ENCODE assay signal across 1 cellular context in the genomic region with DNA sequence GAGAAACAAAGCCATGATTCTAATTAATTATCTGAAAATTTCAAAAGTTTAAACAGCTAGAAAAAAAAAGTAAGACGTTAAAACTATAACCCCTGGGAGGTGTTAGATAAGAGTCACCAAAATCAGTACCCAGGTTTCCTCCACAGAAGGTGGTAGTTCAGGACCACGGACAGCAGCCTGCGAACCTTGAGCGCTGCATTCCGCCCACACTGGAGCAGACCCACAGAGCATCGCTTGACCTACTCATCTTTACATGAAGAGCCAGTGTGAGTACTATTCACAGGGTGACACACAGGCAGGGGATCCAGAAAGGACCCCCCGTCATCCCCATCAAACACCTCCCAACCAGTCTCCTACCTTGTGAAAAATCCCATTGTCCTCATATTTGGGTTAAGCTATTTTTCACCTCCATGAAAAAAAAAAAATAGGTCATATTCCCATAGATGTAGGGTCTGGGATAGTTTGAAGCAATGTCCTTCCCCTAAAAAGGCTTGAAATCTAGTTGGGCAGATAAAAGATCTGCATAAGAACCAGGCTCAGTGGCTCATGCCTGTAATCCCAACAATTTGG.
TF ChIP-seq lines count a peak whose summit lies in the region.

No MANE protein-coding gene starts in this region.

TF ChIP-seq in HepG2, 621 proteins besides CTCF, POLR2A, EP300 and RAD21 (continued from another document and continues in another):
- TF ChIP-seq, protein P1, sequence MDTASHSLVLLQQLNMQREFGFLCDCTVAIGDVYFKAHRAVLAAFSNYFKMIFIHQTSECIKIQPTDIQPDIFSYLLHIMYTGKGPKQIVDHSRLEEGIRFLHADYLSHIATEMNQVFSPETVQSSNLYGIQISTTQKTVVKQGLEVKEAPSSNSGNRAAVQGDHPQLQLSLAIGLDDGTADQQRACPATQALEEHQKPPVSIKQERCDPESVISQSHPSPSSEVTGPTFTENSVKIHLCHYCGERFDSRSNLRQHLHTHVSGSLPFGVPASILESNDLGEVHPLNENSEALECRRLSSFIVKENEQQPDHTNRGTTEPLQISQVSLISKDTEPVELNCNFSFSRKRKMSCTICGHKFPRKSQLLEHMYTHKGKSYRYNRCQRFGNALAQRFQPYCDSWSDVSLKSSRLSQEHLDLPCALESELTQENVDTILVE (CRISPR knock-in tag; IDR thresholded peaks at IDR 0.05) = peak; percentile 90
- TF ChIP-seq NFYC (CRISPR knock-in tag; IDR thresholded peaks at IDR 0.05) (0 out of 2 replicates have a peak, but pooled peaks have one; percentile 22), ARID2 (CRISPR knock-in tag; IDR thresholded peaks at IDR 0.05; ENCODE audit: borderline replicate concordance) (no peak), ZNF501 (CRISPR knock-in tag; IDR thresholded peaks at IDR 0.05) (0 out of 2 replicates have a peak, but pooled peaks have one; percentile 25), ZNF839 (CRISPR knock-in tag; IDR thresholded peaks at IDR 0.05; ENCODE audit: borderline replicate concordance) (no peak), ZSCAN20 (CRISPR knock-in tag; IDR thresholded peaks at IDR 0.05; ENCODE audit: borderline replicate concordance) (peak; percentile 79; the same call in 1 of the 2 replicates), SP4 (CRISPR knock-in tag; IDR thresholded peaks at IDR 0.05) (no peak), KAT8 (CRISPR knock-in tag; IDR thresholded peaks at IDR 0.05) (peak; percentile 71), IRF2 (CRISPR knock-in tag; IDR thresholded peaks at IDR 0.05) (peak; percentile 46; the same call in 1 of the 2 replicates), ZNF558 (CRISPR knock-in tag; IDR thresholded peaks at IDR 0.05; ENCODE audit: borderline replicate concordance) (peak; percentile 50; the same call in 1 of the 2 replicates), MATR3 (CRISPR knock-in tag; IDR thresholded peaks at IDR 0.05) (no peak), RFXAP (CRISPR knock-in tag; IDR thresholded peaks at IDR 0.05; ENCODE audit: borderline replicate concordance) (peak; percentile 56; the same call in 1 of the 2 replicates), MIER3 (CRISPR knock-in tag; IDR thresholded peaks at IDR 0.05; ENCODE audit: borderline replicate concordance) (0 out of 2 replicates have a peak, but pooled peaks have one; percentile 54), NR2F6 (IDR thresholded peaks at IDR 0.05) (no peak), NR2F6 (CRISPR knock-in tag; IDR thresholded peaks at IDR 0.05) (no peak), ZBTB7A (CRISPR knock-in tag; IDR thresholded peaks at IDR 0.05) (0 out of 2 replicates have a peak, but pooled peaks have one; percentile 42), MTF1 (CRISPR knock-in tag; IDR thresholded peaks at IDR 0.05) (peak; percentile 77; the same call in 1 of the 2 replicates), NAIF1 (CRISPR knock-in tag; IDR thresholded peaks at IDR 0.05; ENCODE audit: borderline replicate concordance) (no peak), ZBTB21 (CRISPR knock-in tag; IDR thresholded peaks at IDR 0.05) (peak; percentile 37; the same call in 1 of the 2 replicates), ZNF775 (CRISPR knock-in tag; IDR thresholded peaks at IDR 0.05; ENCODE audit: borderline replicate concordance) (no peak), HOXA5 (CRISPR knock-in tag; IDR thresholded peaks at IDR 0.05) (peak; percentile 87), HNF4G (IDR thresholded peaks at IDR 0.05; ENCODE audit: borderline replicate concordance, low read depth, low read length) (no peak), HNF4G (CRISPR knock-in tag; IDR thresholded peaks at IDR 0.05; ENCODE audit: borderline replicate concordance, low read depth) (no peak), ZNF484 (CRISPR knock-in tag; IDR thresholded peaks at IDR 0.05; ENCODE audit: borderline replicate concordance, low read depth) (no peak; the same call in 1 of the 2 replicates), ZKSCAN1 (IDR thresholded peaks at IDR 0.05; ENCODE audit: low read length) (no peak), ZNF205 (CRISPR knock-in tag; IDR thresholded peaks at IDR 0.05) (peak; percentile 85), ZNF33A (CRISPR knock-in tag; IDR thresholded peaks at IDR 0.05; ENCODE audit: borderline replicate concordance) (no peak)
- TF ChIP-seq, protein P2, sequence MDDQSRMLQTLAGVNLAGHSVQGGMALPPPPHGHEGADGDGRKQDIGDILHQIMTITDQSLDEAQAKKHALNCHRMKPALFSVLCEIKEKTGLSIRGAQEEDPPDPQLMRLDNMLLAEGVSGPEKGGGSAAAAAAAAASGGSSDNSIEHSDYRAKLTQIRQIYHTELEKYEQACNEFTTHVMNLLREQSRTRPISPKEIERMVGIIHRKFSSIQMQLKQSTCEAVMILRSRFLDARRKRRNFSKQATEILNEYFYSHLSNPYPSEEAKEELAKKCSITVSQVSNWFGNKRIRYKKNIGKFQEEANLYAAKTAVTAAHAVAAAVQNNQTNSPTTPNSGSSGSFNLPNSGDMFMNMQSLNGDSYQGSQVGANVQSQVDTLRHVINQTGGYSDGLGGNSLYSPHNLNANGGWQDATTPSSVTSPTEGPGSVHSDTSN (CRISPR knock-in tag; IDR thresholded peaks at IDR 0.05; ENCODE audit: borderline replicate concordance) = peak; percentile 71; the same call in 1 of the 2 replicates
- TF ChIP-seq, protein P3, sequence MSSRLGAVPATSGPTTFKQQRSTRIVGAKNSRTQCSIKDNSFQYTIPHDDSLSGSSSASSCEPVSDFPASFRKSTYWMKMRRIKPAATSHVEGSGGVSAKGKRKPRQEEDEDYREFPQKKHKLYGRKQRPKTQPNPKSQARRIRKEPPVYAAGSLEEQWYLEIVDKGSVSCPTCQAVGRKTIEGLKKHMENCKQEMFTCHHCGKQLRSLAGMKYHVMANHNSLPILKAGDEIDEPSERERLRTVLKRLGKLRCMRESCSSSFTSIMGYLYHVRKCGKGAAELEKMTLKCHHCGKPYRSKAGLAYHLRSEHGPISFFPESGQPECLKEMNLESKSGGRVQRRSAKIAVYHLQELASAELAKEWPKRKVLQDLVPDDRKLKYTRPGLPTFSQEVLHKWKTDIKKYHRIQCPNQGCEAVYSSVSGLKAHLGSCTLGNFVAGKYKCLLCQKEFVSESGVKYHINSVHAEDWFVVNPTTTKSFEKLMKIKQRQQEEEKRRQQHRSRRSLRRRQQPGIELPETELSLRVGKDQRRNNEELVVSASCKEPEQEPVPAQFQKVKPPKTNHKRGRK (CRISPR knock-in tag; IDR thresholded peaks at IDR 0.05) = no peak
- TF ChIP-seq, protein P4, sequence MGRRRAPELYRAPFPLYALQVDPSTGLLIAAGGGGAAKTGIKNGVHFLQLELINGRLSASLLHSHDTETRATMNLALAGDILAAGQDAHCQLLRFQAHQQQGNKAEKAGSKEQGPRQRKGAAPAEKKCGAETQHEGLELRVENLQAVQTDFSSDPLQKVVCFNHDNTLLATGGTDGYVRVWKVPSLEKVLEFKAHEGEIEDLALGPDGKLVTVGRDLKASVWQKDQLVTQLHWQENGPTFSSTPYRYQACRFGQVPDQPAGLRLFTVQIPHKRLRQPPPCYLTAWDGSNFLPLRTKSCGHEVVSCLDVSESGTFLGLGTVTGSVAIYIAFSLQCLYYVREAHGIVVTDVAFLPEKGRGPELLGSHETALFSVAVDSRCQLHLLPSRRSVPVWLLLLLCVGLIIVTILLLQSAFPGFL (CRISPR knock-in tag; IDR thresholded peaks at IDR 0.05) = no peak
- TF ChIP-seq, protein P5, sequence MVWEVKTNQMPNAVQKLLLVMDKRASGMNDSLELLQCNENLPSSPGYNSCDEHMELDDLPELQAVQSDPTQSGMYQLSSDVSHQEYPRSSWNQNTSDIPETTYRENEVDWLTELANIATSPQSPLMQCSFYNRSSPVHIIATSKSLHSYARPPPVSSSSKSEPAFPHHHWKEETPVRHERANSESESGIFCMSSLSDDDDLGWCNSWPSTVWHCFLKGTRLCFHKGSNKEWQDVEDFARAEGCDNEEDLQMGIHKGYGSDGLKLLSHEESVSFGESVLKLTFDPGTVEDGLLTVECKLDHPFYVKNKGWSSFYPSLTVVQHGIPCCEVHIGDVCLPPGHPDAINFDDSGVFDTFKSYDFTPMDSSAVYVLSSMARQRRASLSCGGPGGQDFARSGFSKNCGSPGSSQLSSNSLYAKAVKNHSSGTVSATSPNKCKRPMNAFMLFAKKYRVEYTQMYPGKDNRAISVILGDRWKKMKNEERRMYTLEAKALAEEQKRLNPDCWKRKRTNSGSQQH (CRISPR knock-in tag; IDR thresholded peaks at IDR 0.05; ENCODE audit: low read depth) = peak; percentile 72; the same call in 1 of the 2 replicates
- TF ChIP-seq, protein P6, sequence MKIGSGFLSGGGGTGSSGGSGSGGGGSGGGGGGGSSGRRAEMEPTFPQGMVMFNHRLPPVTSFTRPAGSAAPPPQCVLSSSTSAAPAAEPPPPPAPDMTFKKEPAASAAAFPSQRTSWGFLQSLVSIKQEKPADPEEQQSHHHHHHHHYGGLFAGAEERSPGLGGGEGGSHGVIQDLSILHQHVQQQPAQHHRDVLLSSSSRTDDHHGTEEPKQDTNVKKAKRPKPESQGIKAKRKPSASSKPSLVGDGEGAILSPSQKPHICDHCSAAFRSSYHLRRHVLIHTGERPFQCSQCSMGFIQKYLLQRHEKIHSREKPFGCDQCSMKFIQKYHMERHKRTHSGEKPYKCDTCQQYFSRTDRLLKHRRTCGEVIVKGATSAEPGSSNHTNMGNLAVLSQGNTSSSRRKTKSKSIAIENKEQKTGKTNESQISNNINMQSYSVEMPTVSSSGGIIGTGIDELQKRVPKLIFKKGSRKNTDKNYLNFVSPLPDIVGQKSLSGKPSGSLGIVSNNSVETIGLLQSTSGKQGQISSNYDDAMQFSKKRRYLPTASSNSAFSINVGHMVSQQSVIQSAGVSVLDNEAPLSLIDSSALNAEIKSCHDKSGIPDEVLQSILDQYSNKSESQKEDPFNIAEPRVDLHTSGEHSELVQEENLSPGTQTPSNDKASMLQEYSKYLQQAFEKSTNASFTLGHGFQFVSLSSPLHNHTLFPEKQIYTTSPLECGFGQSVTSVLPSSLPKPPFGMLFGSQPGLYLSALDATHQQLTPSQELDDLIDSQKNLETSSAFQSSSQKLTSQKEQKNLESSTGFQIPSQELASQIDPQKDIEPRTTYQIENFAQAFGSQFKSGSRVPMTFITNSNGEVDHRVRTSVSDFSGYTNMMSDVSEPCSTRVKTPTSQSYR (CRISPR knock-in tag; IDR thresholded peaks at IDR 0.05; ENCODE audit: borderline replicate concordance) = peak; percentile 47; the same call in 1 of the 2 replicates
- TF ChIP-seq, protein P7, sequence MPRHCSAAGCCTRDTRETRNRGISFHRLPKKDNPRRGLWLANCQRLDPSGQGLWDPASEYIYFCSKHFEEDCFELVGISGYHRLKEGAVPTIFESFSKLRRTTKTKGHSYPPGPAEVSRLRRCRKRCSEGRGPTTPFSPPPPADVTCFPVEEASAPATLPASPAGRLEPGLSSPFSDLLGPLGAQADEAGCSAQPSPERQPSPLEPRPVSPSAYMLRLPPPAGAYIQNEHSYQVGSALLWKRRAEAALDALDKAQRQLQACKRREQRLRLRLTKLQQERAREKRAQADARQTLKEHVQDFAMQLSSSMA (CRISPR knock-in tag; IDR thresholded peaks at IDR 0.05) = no peak
- TF ChIP-seq, protein P8, sequence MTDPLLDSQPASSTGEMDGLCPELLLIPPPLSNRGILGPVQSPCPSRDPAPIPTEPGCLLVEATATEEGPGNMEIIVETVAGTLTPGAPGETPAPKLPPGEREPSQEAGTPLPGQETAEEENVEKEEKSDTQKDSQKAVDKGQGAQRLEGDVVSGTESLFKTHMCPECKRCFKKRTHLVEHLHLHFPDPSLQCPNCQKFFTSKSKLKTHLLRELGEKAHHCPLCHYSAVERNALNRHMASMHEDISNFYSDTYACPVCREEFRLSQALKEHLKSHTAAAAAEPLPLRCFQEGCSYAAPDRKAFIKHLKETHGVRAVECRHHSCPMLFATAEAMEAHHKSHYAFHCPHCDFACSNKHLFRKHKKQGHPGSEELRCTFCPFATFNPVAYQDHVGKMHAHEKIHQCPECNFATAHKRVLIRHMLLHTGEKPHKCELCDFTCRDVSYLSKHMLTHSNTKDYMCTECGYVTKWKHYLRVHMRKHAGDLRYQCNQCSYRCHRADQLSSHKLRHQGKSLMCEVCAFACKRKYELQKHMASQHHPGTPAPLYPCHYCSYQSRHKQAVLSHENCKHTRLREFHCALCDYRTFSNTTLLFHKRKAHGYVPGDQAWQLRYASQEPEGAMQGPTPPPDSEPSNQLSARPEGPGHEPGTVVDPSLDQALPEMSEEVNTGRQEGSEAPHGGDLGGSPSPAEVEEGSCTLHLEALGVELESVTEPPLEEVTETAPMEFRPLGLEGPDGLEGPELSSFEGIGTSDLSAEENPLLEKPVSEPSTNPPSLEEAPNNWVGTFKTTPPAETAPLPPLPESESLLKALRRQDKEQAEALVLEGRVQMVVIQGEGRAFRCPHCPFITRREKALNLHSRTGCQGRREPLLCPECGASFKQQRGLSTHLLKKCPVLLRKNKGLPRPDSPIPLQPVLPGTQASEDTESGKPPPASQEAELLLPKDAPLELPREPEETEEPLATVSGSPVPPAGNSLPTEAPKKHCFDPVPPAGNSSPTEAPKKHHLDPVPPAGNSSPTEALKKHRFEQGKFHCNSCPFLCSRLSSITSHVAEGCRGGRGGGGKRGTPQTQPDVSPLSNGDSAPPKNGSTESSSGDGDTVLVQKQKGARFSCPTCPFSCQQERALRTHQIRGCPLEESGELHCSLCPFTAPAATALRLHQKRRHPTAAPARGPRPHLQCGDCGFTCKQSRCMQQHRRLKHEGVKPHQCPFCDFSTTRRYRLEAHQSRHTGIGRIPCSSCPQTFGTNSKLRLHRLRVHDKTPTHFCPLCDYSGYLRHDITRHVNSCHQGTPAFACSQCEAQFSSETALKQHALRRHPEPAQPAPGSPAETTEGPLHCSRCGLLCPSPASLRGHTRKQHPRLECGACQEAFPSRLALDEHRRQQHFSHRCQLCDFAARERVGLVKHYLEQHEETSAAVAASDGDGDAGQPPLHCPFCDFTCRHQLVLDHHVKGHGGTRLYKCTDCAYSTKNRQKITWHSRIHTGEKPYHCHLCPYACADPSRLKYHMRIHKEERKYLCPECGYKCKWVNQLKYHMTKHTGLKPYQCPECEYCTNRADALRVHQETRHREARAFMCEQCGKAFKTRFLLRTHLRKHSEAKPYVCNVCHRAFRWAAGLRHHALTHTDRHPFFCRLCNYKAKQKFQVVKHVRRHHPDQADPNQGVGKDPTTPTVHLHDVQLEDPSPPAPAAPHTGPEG (CRISPR knock-in tag; IDR thresholded peaks at IDR 0.05) = 0 out of 2 replicates have a peak, but pooled peaks have one; percentile 31
- TF ChIP-seq, protein P9, sequence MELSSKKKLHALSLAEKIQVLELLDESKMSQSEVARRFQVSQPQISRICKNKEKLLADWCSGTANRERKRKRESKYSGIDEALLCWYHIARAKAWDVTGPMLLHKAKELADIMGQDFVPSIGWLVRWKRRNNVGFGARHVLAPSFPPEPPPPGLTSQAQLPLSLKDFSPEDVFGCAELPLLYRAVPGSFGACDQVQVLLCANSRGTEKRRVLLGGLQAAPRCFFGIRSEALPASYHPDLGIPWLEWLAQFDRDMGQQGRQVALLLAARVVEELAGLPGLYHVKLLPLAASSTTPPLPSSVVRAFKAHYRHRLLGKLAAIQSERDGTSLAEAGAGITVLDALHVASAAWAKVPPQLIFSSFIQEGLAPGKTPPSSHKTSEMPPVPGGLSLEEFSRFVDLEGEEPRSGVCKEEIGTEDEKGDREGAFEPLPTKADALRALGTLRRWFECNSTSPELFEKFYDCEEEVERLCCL (CRISPR knock-in tag; IDR thresholded peaks at IDR 0.05; ENCODE audit: borderline replicate concordance) = no peak
- TF ChIP-seq, protein P10, sequence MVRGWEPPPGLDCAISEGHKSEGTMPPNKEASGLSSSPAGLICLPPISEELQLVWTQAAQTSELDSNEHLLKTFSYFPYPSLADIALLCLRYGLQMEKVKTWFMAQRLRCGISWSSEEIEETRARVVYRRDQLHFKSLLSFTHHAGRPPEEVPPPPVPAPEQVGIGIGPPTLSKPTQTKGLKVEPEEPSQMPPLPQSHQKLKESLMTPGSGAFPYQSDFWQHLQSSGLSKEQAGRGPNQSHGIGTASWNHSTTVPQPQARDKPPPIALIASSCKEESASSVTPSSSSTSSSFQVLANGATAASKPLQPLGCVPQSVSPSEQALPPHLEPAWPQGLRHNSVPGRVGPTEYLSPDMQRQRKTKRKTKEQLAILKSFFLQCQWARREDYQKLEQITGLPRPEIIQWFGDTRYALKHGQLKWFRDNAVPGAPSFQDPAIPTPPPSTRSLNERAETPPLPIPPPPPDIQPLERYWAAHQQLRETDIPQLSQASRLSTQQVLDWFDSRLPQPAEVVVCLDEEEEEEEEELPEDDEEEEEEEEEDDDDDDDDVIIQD (CRISPR knock-in tag; IDR thresholded peaks at IDR 0.05; ENCODE audit: low read depth) = peak; percentile 51; the same call in 1 of the 2 replicates
